In the genomic region with DNA sequence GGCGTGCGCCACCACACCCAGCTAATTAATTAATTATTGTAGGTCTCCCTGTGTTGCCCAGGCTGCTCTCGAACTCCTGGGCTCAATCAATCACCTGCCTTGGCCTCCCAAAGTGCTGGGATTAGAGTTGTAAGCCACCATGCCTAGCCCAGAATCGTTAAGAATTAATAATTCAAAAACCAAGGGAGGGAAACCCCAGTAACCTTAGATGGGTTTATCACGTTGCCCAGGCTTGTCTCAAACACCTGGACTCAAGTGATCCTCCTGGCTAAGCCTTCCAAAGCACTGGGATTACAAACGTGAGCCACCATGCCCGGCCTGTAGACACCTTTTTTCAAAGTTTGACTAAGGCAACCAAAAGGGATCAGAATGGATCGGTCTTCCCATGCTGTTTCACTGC, we compare ENCODE assay signal across 24 cellular contexts. TPM values are rescaled to one million over a fixed set of nuclear protein-coding genes. Genes with fewer than 3 reads are reported as not detected.
DNase-seq lines count a peak whose midpoint lies in the region; ATAC-seq and TF ChIP-seq lines count a peak whose summit lies in the region.
"Had no signal": no experiment of that assay in that cellular context is flagged by ENCODE, and none has a peak within 500 bp of the region (broad histone marks: within the 10 kb centered on the region; RNA-seq: fewer than 3 reads in every experiment).

No MANE protein-coding gene starts in this region.

- H3K4me3 ChIP-seq in neutrophil (ENCODE audit: low read depth in 1 of 2, low read length in 1 of 2) (peak overlapping the region in 1 of 2 experiments; percentile 36), A673 (ENCODE audit: low read depth, low read length, poor library complexity, severe bottlenecking) (no peak overlapping the region)
- no peak overlapping the region for H3K4me3 ChIP-seq in naive thymus-derived CD4-positive, alpha-beta T cell (ENCODE audit: low read length)
- H3K4me3 ChIP-seq: A549, PC-9, SK-N-MC had no signal

- peaks cover 40% of the 10 kb centered on the region for H3K27me3 Mint-ChIP-seq in T-helper 17 cell
- peaks cover 18% of the 10 kb centered on the region for H3K27me3 Mint-ChIP-seq in activated CD8-positive, alpha-beta memory T cell treated with anti-CD3 and anti-CD28 coated beads, Interleukin-2, amount 10 ng/mL, durations not matched to agents 7 days and 5 days
- peaks cover 0 to 20% (median 4%) of the 10 kb centered on the region in 5 donors for H3K27me3 Mint-ChIP-seq in naive thymus-derived CD4-positive, alpha-beta T cell
- H3K27me3 Mint-ChIP-seq: CD4-positive, alpha-beta T cell had no signal

- H3K27ac ChIP-seq in neutrophil: peak overlapping the region; percentile 89
- no peak overlapping the region for H3K27ac ChIP-seq in A673 (ENCODE audit: low read depth, low read length, poor library complexity, severe bottlenecking)
- H3K27ac ChIP-seq in naive thymus-derived CD4-positive, alpha-beta T cell (ENCODE audit: low read depth, low read length): no peak overlapping the region
- H3K27ac ChIP-seq: A549, PC-9, SK-N-MC had no signal

- POLR2A ChIA-PET in A673 (lab: Charles Lee; ENCODE audit: low non-redundant PET): no interaction called here
- POLR2A ChIA-PET in naive thymus-derived CD4-positive, alpha-beta T cell (lab: Charles Lee): interaction anchor here (0.6 kb wide), 1 partner anchor 16 kb away, joined by 4 read pairs; no protein-coding TSS in a partner anchor

- no peak overlapping the region for H3K4me3 Mint-ChIP-seq in T-helper 17 cell
- no peak overlapping the region for H3K4me3 Mint-ChIP-seq in activated CD8-positive, alpha-beta memory T cell treated with anti-CD3 and anti-CD28 coated beads, Interleukin-2, amount 10 ng/mL, durations not matched to agents 7 days and 5 days
- no peak overlapping the region for H3K4me3 Mint-ChIP-seq in naive thymus-derived CD4-positive, alpha-beta T cell
- H3K4me3 Mint-ChIP-seq: CD4-positive, alpha-beta T cell had no signal

- CTCF ChIA-PET in A673 (lab: Charles Lee): interaction anchor here (0.6 kb wide), 1 partner anchor 35 kb away, joined by 6 read pairs; no protein-coding TSS in a partner anchor
- CTCF ChIA-PET in activated CD8-positive, alpha-beta memory T cell treated with anti-CD3 and anti-CD28 coated beads, Interleukin-2, amount 10 ng/mL, durations not matched to agents 7 days and 5 days (lab: Charles Lee): interaction anchor here (0.7 to 3.3 kb wide), 4 partner anchors 45 to 341 kb away, joined by 3 to 16 read pairs (median 4); partner anchors contain the start of gene RAB37
- CTCF ChIA-PET in naive thymus-derived CD4-positive, alpha-beta T cell (lab: Charles Lee): no interaction called here

- H3K36me3 ChIP-seq in neutrophil: peaks cover 31% of the 10 kb centered on the region
- no peaks in the 10 kb centered on the region for H3K36me3 ChIP-seq in A673 (ENCODE audit: insufficient read depth, low read length, poor library complexity, severe bottlenecking)
- no peaks in the 10 kb centered on the region for H3K36me3 ChIP-seq in naive thymus-derived CD4-positive, alpha-beta T cell (ENCODE audit: control insufficient read depth in 2 of 3, insufficient read depth in 3 of 3, low read length in 3 of 3)
- H3K36me3 ChIP-seq: BE2C had no signal

- H3K9me3 ChIP-seq in T-helper 17 cell (ENCODE audit: control insufficient read depth, low read length, poor library complexity, severe bottlenecking): no peaks in the 10 kb centered on the region
- no peaks in the 10 kb centered on the region for H3K9me3 ChIP-seq in neutrophil
- H3K9me3 ChIP-seq in A673 (ENCODE audit: low read depth, low read length, poor library complexity, severe bottlenecking): no peaks in the 10 kb centered on the region
- no peaks in the 10 kb centered on the region for H3K9me3 ChIP-seq in naive thymus-derived CD4-positive, alpha-beta T cell (ENCODE audit: control insufficient read depth in 2 of 3, low read length in 3 of 3)
- H3K9me3 ChIP-seq: BE2C, Caco-2 had no signal

- H3K36me3 Mint-ChIP-seq in T-helper 17 cell (ENCODE audit: low read depth): peaks cover 5% of the 10 kb centered on the region
- H3K36me3 Mint-ChIP-seq in activated CD8-positive, alpha-beta memory T cell treated with anti-CD3 and anti-CD28 coated beads, Interleukin-2, amount 10 ng/mL, durations not matched to agents 7 days and 5 days: peaks cover 2% of the 10 kb centered on the region
- H3K36me3 Mint-ChIP-seq in naive thymus-derived CD4-positive, alpha-beta T cell: peaks cover 0 to 4% (median 0%) of the 10 kb centered on the region in 5 donors

- no peaks in the 10 kb centered on the region for H3K9me3 Mint-ChIP-seq in activated CD8-positive, alpha-beta memory T cell treated with anti-CD3 and anti-CD28 coated beads, Interleukin-2, amount 10 ng/mL, durations not matched to agents 7 days and 5 days (ENCODE audit: low read depth)
- peaks cover 0 to 6% (median 0%) of the 10 kb centered on the region in 11 donors for H3K9me3 Mint-ChIP-seq in naive thymus-derived CD4-positive, alpha-beta T cell
- H3K9me3 Mint-ChIP-seq: CD4-positive, alpha-beta T cell had no signal

- H3K4me1 Mint-ChIP-seq in T-helper 17 cell: peaks cover 2% of the 10 kb centered on the region
- H3K4me1 Mint-ChIP-seq in activated CD8-positive, alpha-beta memory T cell treated with anti-CD3 and anti-CD28 coated beads, Interleukin-2, amount 10 ng/mL, durations not matched to agents 7 days and 5 days: peaks cover 26% of the 10 kb centered on the region
- H3K4me1 Mint-ChIP-seq in naive thymus-derived CD4-positive, alpha-beta T cell: peaks cover 0 to 24% (median 0%) of the 10 kb centered on the region in 7 donors

- TF ChIP-seq CTCF in neutrophil (IDR thresholded peaks at IDR 0.05) (no peak), A673 (conservative IDR thresholded peaks at IDR 0.05; ENCODE audit: low read depth, low read length) (no peak)

- ATAC-seq in T-helper 17 cell: no peak
- no peak for ATAC-seq in activated CD8-positive, alpha-beta memory T cell treated with anti-CD3 and anti-CD28 coated beads, Interleukin-2, amount 10 ng/mL, durations not matched to agents 7 days and 5 days
- no peak for ATAC-seq in naive thymus-derived CD4-positive, alpha-beta T cell

- H3K27ac Mint-ChIP-seq in T-helper 17 cell: peak overlapping the region; percentile 27
- no peak overlapping the region for H3K27ac Mint-ChIP-seq in activated CD8-positive, alpha-beta memory T cell treated with anti-CD3 and anti-CD28 coated beads, Interleukin-2, amount 10 ng/mL, durations not matched to agents 7 days and 5 days
- no peak overlapping the region for H3K27ac Mint-ChIP-seq in naive thymus-derived CD4-positive, alpha-beta T cell
- H3K27ac Mint-ChIP-seq: CD4-positive, alpha-beta T cell had no signal

- DNase-seq in activated effector memory CD4-positive, alpha-beta T cell treated with anti-CD3 and anti-CD28 coated beads, Interleukin-2, amount 50 U/mL, for 16 hours: peak; percentile 19
- no peak for DNase-seq in activated effector memory CD4-positive, alpha-beta T cell treated with Interleukin-2 at 50 U/mL for 16 hours
- DNase-seq in T-helper 17 cell (no peak), A673 (ENCODE audit: low spot score) (no peak)
- no peak for DNase-seq in activated CD8-positive, alpha-beta memory T cell treated with anti-CD3 and anti-CD28 coated beads, Interleukin-2, amount 10 ng/mL, durations not matched to agents 7 days and 5 days
- no peak for DNase-seq in naive thymus-derived CD4-positive, alpha-beta T cell
- DNase-seq: BE2C; Caco-2; CD4-positive, alpha-beta T cell; DMS 273 treated with DMSO at 0.1 percent for 48 hours; NCI-H1092; NCI-H1436; NCI-H187 treated with DMSO at 0.1 percent for 48 hours; NCI-H2107; NCI-H345; NCI-H69; PC-9; RPMI8226; SHP77 treated with DMSO at 0.1 percent for 48 hours had no signal

- intact Hi-C loops in A673 (cut with micrococcal nuclease; ENCODE audit: unreplicated experiment): no loop called here
- intact Hi-C loops in naive thymus-derived CD4-positive, alpha-beta T cell (cut with micrococcal nuclease): no loop called here

- H3K4me1 ChIP-seq in neutrophil (ENCODE audit: control insufficient read depth in 1 of 2, insufficient read depth in 1 of 2, low read depth in 1 of 2, low read length in 1 of 2) (peaks cover 51% of the 10 kb centered on the region in 2 experiments), A673 (ENCODE audit: insufficient read depth, low read length, poor library complexity, severe bottlenecking) (no peaks in the 10 kb centered on the region)
- H3K4me1 ChIP-seq in naive thymus-derived CD4-positive, alpha-beta T cell (ENCODE audit: control insufficient read depth in 2 of 2, insufficient read depth in 2 of 2, low read length in 2 of 2): no peaks in the 10 kb centered on the region
- H3K4me1 ChIP-seq: A549, BE2C, Caco-2 had no signal

- no TSS peak for BruUV-seq in A673 (replicated peaks; lab: Mats Ljungman, UMichigan)

- H3K27me3 ChIP-seq in neutrophil (no peaks in the 10 kb centered on the region), A673 (replicated peaks; ENCODE audit: insufficient read depth, low read depth, low read length, poor library complexity) (peaks cover 64% of the 10 kb centered on the region)
- no peaks in the 10 kb centered on the region for H3K27me3 ChIP-seq in naive thymus-derived CD4-positive, alpha-beta T cell (ENCODE audit: control insufficient read depth in 2 of 2, insufficient read depth in 2 of 2, low read length in 2 of 2)

RNA-seq across cellular contexts. Expression of gene CD300LF, which starts 21.6 kb away (rescaled TPM):
- total RNA-seq in T-helper 17 cell (1 to 10 TPM in 1 of 2 donors, under 1 TPM in 1; 0.29 to 1.9 TPM), A673 (2021) (not detected in 2 replicates)
- total RNA-seq in activated CD8-positive, alpha-beta memory T cell treated with anti-CD3 and anti-CD28 coated beads, Interleukin-2, amount 10 ng/mL, durations not matched to agents 7 days and 5 days: not detected
- 10 to 100 TPM in 1 of 5 experiments, 1 to 10 TPM in 1, under 1 TPM in 2, not detected in 1; 0.46 to 41.0 (median 2.7) TPM for total RNA-seq in naive thymus-derived CD4-positive, alpha-beta T cell
- polyA plus RNA-seq in naive thymus-derived CD4-positive, alpha-beta T cell: not detected
- total RNA-seq: Daoy, H4, PC-9 had no signal
- polyA plus RNA-seq: A549 had no signal

RNA-seq across cellular contexts. Expression of gene RAB37, which starts 45.9 kb away (rescaled TPM):
- total RNA-seq in T-helper 17 cell: 10 to 100 TPM; 41.4 to 83.3 TPM
- not detected in 2 replicates for total RNA-seq in A673 (2021)
- total RNA-seq in activated CD8-positive, alpha-beta memory T cell treated with anti-CD3 and anti-CD28 coated beads, Interleukin-2, amount 10 ng/mL, durations not matched to agents 7 days and 5 days: 10 to 100 TPM; 36.7 to 51.7 TPM
- total RNA-seq in naive thymus-derived CD4-positive, alpha-beta T cell: 10 to 100 TPM; 23.6 to 58.5 (median 34.4) TPM
- polyA plus RNA-seq in naive thymus-derived CD4-positive, alpha-beta T cell: 10 to 100 TPM; 30.4 to 30.7 TPM
- total RNA-seq: Daoy, H4, PC-9 had no signal

RNA-seq across cellular contexts. Expression of gene NHERF1, which starts 57.3 kb away (rescaled TPM):
- 100 to 1,000 TPM; 130 to 132 TPM for total RNA-seq in T-helper 17 cell
- total RNA-seq in A673 (2021): 33.8 and 47.9 TPM in 2 replicates
- 100 to 1,000 TPM; 284 to 377 TPM for total RNA-seq in activated CD8-positive, alpha-beta memory T cell treated with anti-CD3 and anti-CD28 coated beads, Interleukin-2, amount 10 ng/mL, durations not matched to agents 7 days and 5 days
- 100 to 1,000 TPM in 4 of 5 experiments, 10 to 100 TPM in 1; 93.1 to 279 (median 156) TPM for total RNA-seq in naive thymus-derived CD4-positive, alpha-beta T cell
- 100 to 1,000 TPM; 273 to 393 TPM for polyA plus RNA-seq in naive thymus-derived CD4-positive, alpha-beta T cell

Comparison
In these comparisons a context has a peak if more than half of its experiments do, and no peak if none do; other contexts are left out.
1. RNA of gene RAB37, which starts 45.9 kb away (total RNA-seq): 41.4 to 83.3 TPM in T-helper 17 cell, 36.7 to 51.7 TPM in activated CD8-positive, alpha-beta memory T cell treated with anti-CD3 and anti-CD28 coated beads, Interleukin-2, amount 10 ng/mL, durations not matched to agents 7 days and 5 days and 23.6 to 58.5 TPM in naive thymus-derived CD4-positive, alpha-beta T cell; not detected in A673; every median in the first group is over 10 times any median in the second.